9 cellular contexts compared by ENCODE assay signal in the genomic region with DNA sequence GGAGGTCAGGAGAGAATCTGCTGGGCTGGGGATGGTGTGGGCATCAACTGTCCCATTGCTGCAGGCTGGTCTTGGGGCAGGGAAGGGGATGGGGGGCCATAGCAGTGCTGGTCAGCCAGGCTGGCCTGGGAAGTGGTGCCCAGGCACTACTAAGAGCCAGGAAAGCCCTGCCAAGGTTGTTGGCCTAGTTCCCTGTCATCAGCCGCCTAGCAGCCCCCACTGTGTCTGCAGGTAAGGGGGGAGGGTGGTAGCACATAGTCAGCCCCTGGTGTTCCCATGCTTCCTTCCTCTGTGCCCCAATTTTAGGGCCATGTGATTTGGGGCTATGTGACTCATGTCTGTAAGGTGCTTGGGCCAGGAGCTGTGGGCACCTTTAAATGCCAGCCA.
DNase-seq lines count a peak whose midpoint lies in the region; ATAC-seq and TF ChIP-seq lines count a peak whose summit lies in the region.
"Had no signal": no experiment of that assay in that cellular context is flagged by ENCODE, and none has a peak within 500 bp of the region (broad histone marks: within the 10 kb centered on the region; RNA-seq: fewer than 3 reads in every experiment).

No MANE protein-coding gene starts in this region.

- H3K4me1 Mint-ChIP-seq in memory B cell = peaks cover 70% of the 10 kb centered on the region
- H3K4me1 Mint-ChIP-seq in stimulated activated memory B cell treated with anti-CD40 and anti-IgM and Interleukin-4, amounts not matched to agents 10 μg/mL and 1 μg/mL and 100 μg/mL, for 72 hours = peaks cover 81% of the 10 kb centered on the region

- peaks cover 75% of the 10 kb centered on the region for H3K79me2 ChIP-seq in Loucy (ENCODE audit: insufficient read depth, low read length)

- peaks cover 17% of the 10 kb centered on the region; the same call in 1 of the 2 replicates for H3K36me3 ChIP-seq in Loucy (ENCODE audit: insufficient read depth, low read length)

- H3K27me3 ChIP-seq in Loucy (ENCODE audit: insufficient read depth, low read length, poor library complexity, severe bottlenecking) = no peaks in the 10 kb centered on the region

- no peaks in the 10 kb centered on the region for H3F3A ChIP-seq in Loucy (ENCODE audit: low read depth)

- no peak overlapping the region for H2AFZ ChIP-seq in Loucy (ENCODE audit: low read length)

- no peaks in the 10 kb centered on the region for H3K9me3 Mint-ChIP-seq in memory B cell
- no peaks in the 10 kb centered on the region for H3K9me3 Mint-ChIP-seq in stimulated activated memory B cell treated with anti-CD40 and anti-IgM and Interleukin-4, amounts not matched to agents 10 μg/mL and 1 μg/mL and 100 μg/mL, for 72 hours

- H3K36me3 Mint-ChIP-seq in memory B cell = peaks cover 6% of the 10 kb centered on the region
- H3K36me3 Mint-ChIP-seq in stimulated activated memory B cell treated with anti-CD40 and anti-IgM and Interleukin-4, amounts not matched to agents 10 μg/mL and 1 μg/mL and 100 μg/mL, for 72 hours = peaks cover 30% of the 10 kb centered on the region

- TF ChIP-seq CTCF in Loucy (conservative IDR thresholded peaks at IDR 0.05; ENCODE audit: low read length) (no peak), astrocyte of the cerebellum (IDR thresholded peaks at IDR 0.05; ENCODE audit: low read depth, low read length, missing control alignments) (no peak), GM10266 (IDR thresholded peaks at IDR 0.05; ENCODE audit: control insufficient read depth, insufficient read depth, low read depth, missing control alignments) (no peak)

- no peak for DNase-seq in astrocyte of the cerebellum (ENCODE audit: low read depth)
- DNase-seq in memory B cell (ENCODE audit: low spot score in 2 of 2) = no peak
- no peak for DNase-seq in NCI-H1436 treated with DMSO at 0.1 percent for 48 hours (lab: John Stamatoyannopoulos, UW)
- DNase-seq in Kasumi-1 (lab: John Stamatoyannopoulos, UW) = no peak
- DNase-seq in GM10266 (ENCODE audit: extremely low spot score) = no peak
- DNase-seq: activated CD4-positive, alpha-beta T cell treated with anti-CD3 and anti-CD28 coated beads for 1 hour; NCI-H524 treated with DMSO at 0.1 percent for 48 hours had no signal

- in situ Hi-C loops in astrocyte of the cerebellum (cut with HindIII; ENCODE audit: low sequenced_read_pairs) = no loop called here

- H3K4me3 ChIP-seq in Loucy (ENCODE audit: low read length, poor library complexity, severe bottlenecking) (peak overlapping the region; percentile 72), astrocyte of the cerebellum (ENCODE audit: low read depth, low read length) (peak overlapping the region; percentile 10)

- ATAC-seq in memory B cell (ENCODE audit: low read depth) = no peak
- no peak for ATAC-seq in stimulated activated memory B cell treated with anti-CD40 and anti-IgM and Interleukin-4, amounts not matched to agents 10 μg/mL and 1 μg/mL and 100 μg/mL, for 72 hours

- no peaks in the 10 kb centered on the region for H3K9me2 ChIP-seq in Loucy (replicated peaks; ENCODE audit: low read depth, low read length)

- H3K27ac Mint-ChIP-seq in memory B cell = peak overlapping the region; percentile 82
- H3K27ac Mint-ChIP-seq in stimulated activated memory B cell treated with anti-CD40 and anti-IgM and Interleukin-4, amounts not matched to agents 10 μg/mL and 1 μg/mL and 100 μg/mL, for 72 hours = peak overlapping the region; percentile 44

- peak overlapping the region; percentile 51 for H3K4me3 Mint-ChIP-seq in memory B cell
- no peak overlapping the region for H3K4me3 Mint-ChIP-seq in stimulated activated memory B cell treated with anti-CD40 and anti-IgM and Interleukin-4, amounts not matched to agents 10 μg/mL and 1 μg/mL and 100 μg/mL, for 72 hours

- H3K4me1 ChIP-seq in Loucy (ENCODE audit: insufficient read depth, low read length, poor library complexity, severe bottlenecking) = peaks cover 56% of the 10 kb centered on the region

- H3K27me3 Mint-ChIP-seq in memory B cell = no peaks in the 10 kb centered on the region
- H3K27me3 Mint-ChIP-seq in stimulated activated memory B cell treated with anti-CD40 and anti-IgM and Interleukin-4, amounts not matched to agents 10 μg/mL and 1 μg/mL and 100 μg/mL, for 72 hours = no peaks in the 10 kb centered on the region

- peak overlapping the region; percentile 84 for H3K4me2 ChIP-seq in Loucy (ENCODE audit: low read depth, low read length, poor library complexity, severe bottlenecking)

- peak overlapping the region; percentile 73 for H3K9ac ChIP-seq in Loucy (ENCODE audit: low read depth, low read length, poor library complexity, severe bottlenecking)

- H4K20me1 ChIP-seq in Loucy (ENCODE audit: insufficient read depth, low read length, poor library complexity, severe bottlenecking) = no peaks in the 10 kb centered on the region

- no peaks in the 10 kb centered on the region for H3K9me3 ChIP-seq in Loucy (ENCODE audit: insufficient read depth, low read depth, low read length)
